10 cellular contexts compared by ENCODE assay signal in genomic region chr3:113151475-113152031, GRCh38. TPM values are rescaled to one million over a fixed set of nuclear protein-coding genes. Genes with fewer than 3 reads are reported as not detected.
DNase-seq lines count a peak whose midpoint lies in the region; ATAC-seq, FAIRE-seq and TF ChIP-seq lines count a peak whose summit lies in the region.
"Had no signal": no experiment of that assay in that cellular context is flagged by ENCODE, and none has a peak within 500 bp of the region (broad histone marks: within the 10 kb centered on the region; RNA-seq: fewer than 3 reads in every experiment).

No MANE protein-coding gene starts in this region.

- FAIRE-seq in pancreas (lab: Jason Lieb, UNC) = no peak

- H3K9me3 ChIP-seq in esophagus muscularis mucosa (no peaks in the 10 kb centered on the region), pancreas (no peaks in the 10 kb centered on the region)

- H3K27ac ChIP-seq in esophagus muscularis mucosa (replicated peaks in 1 of 4) (peak overlapping the region; percentile 81 to 84 (median 82)), pancreas (peak overlapping the region in 3 of 4 donors; percentile 24 to 62 (median 36))

- H3K36me3 ChIP-seq in esophagus muscularis mucosa = no peaks in the 10 kb centered on the region
- H3K36me3 ChIP-seq in pancreas = no peaks in the 10 kb centered on the region

- ATAC-seq in pancreas (peak; percentile 58 to 79 (median 72)), GM18870 (IDR thresholded peaks at IDR 0.05; ENCODE audit: unreplicated experiment) (no peak), GM21360 (IDR thresholded peaks at IDR 0.05; ENCODE audit: unreplicated experiment) (no peak)
- ATAC-seq: activated CD4-positive, CD25-positive, alpha-beta regulatory T cell treated with anti-CD3 and anti-CD28 coated beads, Interleukin-2, amount 50 U/mL, for 24 hours; naive thymus-derived CD8-positive, alpha-beta T cell had no signal

- intact Hi-C loops in esophagus muscularis mucosa (cut with DNase I) = no loop called here
- intact Hi-C loops in pancreas (cut with DNase I) = no loop called here

- no peak for TF ChIP-seq EP300 in esophagus muscularis mucosa (IDR thresholded peaks at IDR 0.05)

- peak; percentile 50 for DNase-seq in COLO668 (lab: John Stamatoyannopoulos, UW; ENCODE audit: unreplicated experiment)
- DNase-seq in NCI-H2107 treated with DMSO at 0.1 percent for 48 hours (lab: John Stamatoyannopoulos, UW; ENCODE audit: unreplicated experiment) = peak; percentile 53
- DNase-seq in esophagus muscularis mucosa (ENCODE audit: extremely low spot score) = no peak
- DNase-seq in pancreas = no peak
- DNase-seq in putamen (ENCODE audit: low spot score) = no peak
- DNase-seq in stimulated activated CD4-positive, alpha-beta T cell treated with anti-CD3 and anti-CD28 coated beads, Interleukin-15, amount 100 ng/mL, for 24 hours = no peak
- DNase-seq: naive thymus-derived CD8-positive, alpha-beta T cell had no signal

- H3K4me3 ChIP-seq in esophagus muscularis mucosa = no peak overlapping the region
- no peak overlapping the region for H3K4me3 ChIP-seq in pancreas

- TF ChIP-seq CTCF in esophagus muscularis mucosa (IDR thresholded peaks at IDR 0.05) (no peak), pancreas (IDR thresholded peaks at IDR 0.05) (no peak)

- 28% methylated on average over 6 of the region's 6 CpGs for WGBS in esophagus muscularis mucosa
- WGBS in pancreas, 2 donors = 45 to 48% methylated on average over 6 of the region's 6 CpGs

- H3K27me3 ChIP-seq in esophagus muscularis mucosa = no peaks in the 10 kb centered on the region
- H3K27me3 ChIP-seq in pancreas = no peaks in the 10 kb centered on the region

- TF ChIP-seq POLR2A in esophagus muscularis mucosa (IDR thresholded peaks at IDR 0.05; ENCODE audit: low read depth) = no peak

- peaks cover 14 to 81% (median 78%) of the 10 kb centered on the region in 4 donors for H3K4me1 ChIP-seq in esophagus muscularis mucosa
- H3K4me1 ChIP-seq in pancreas = peaks cover 0 to 3% (median 0%) of the 10 kb centered on the region in 3 donors

RNA-seq across cellular contexts. Expression of gene BOC, which starts 59.8 kb away (rescaled TPM):
- total RNA-seq in esophagus muscularis mucosa (100 to 1,000 TPM in 1 of 4 donors, 10 to 100 TPM in 3; 87.2 to 119 (median 90.8) TPM), pancreas (10 to 100 TPM in 4 of 6 donors, 1 to 10 TPM in 2; 4.9 to 19.5 (median 10.5) TPM)
- 1 to 10 TPM; 9.5 TPM for polyA plus RNA-seq in pancreas
- total RNA-seq: naive thymus-derived CD8-positive, alpha-beta T cell had no signal
- polyA plus RNA-seq: naive thymus-derived CD8-positive, alpha-beta T cell had no signal

Comparison
In these comparisons a context has a peak if more than half of its experiments do, and no peak if none do; other contexts are left out.
1. DNase-seq: peak in COLO668 (single experiment) and NCI-H2107 treated with DMSO at 0.1 percent for 48 hours (single experiment); none in esophagus muscularis mucosa (single experiment), pancreas (0 of 6), putamen (single experiment) and stimulated activated CD4-positive, alpha-beta T cell treated with anti-CD3 and anti-CD28 coated beads, Interleukin-15, amount 100 ng/mL, for 24 hours (single experiment).
2. ATAC-seq: peak in pancreas (4 of 4); none in GM18870 (single experiment) and GM21360 (single experiment).
3. RNA of gene BOC, which starts 59.8 kb away (total RNA-seq): 87.2 to 119 TPM in esophagus muscularis mucosa; 4.9 to 19.5 TPM in pancreas; every median in the first group is over 4 times any median in the second.